ENCODE assay signal across 18 cellular contexts in the genomic region with DNA sequence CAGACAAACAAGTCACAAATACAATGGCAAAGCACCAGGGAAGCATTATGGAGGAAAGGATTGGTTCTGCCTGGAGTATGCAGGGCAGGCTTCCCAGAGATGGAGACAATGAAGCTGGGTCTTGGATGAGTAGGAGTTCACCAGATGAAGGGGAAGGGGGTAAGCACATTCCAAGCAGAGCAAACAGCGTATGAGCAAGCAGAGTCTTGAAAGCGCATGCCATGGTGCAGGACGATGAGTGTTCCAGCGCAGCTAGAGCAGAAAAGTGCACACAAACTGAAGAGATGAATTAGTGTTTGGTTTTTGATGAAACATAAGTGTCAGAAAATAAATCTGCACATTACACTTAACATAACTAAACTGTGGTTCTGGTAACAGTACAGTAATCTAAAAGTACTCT. TPM values are rescaled to one million over a fixed set of nuclear protein-coding genes. Genes with fewer than 3 reads are reported as not detected.
A peak's percentile ranks its signal among the peaks of the same experiment; 100 is the strongest.
DNase-seq lines count a peak whose midpoint lies in the region; ATAC-seq, FAIRE-seq and TF ChIP-seq lines count a peak whose summit lies in the region.
"Had no signal": no experiment of that assay in that cellular context is flagged by ENCODE, and none has a peak within 500 bp of the region (broad histone marks: within the 10 kb centered on the region; RNA-seq: fewer than 3 reads in every experiment).

No MANE protein-coding gene starts in this region.

- peaks cover 23% of the 10 kb centered on the region for H3K4me1 Mint-ChIP-seq in T-helper 1 cell treated with Interleukin-12 subunit alpha and Interleukin-12 subunit beta and Interleukin-4 antibody, amounts not matched to agents 30 μg/mL and 1 μg/mL, for 36 hours (ENCODE audit: low read depth)
- peaks cover 17% of the 10 kb centered on the region for H3K4me1 Mint-ChIP-seq in stimulated activated effector memory CD8-positive, alpha-beta T cell treated with anti-CD3 and anti-CD28 coated beads, Interleukin-12 subunit alpha, Interleukin-12 subunit beta, amount 100 ng/mL, for 72 hours

- H3K9ac ChIP-seq in colonic mucosa (ENCODE audit: low read depth in 2 of 2, low read length in 2 of 2): no peak overlapping the region

- H3K27me3 Mint-ChIP-seq in T-helper 1 cell treated with Interleukin-12 subunit alpha and Interleukin-12 subunit beta and Interleukin-4 antibody, amounts not matched to agents 30 μg/mL and 1 μg/mL, for 36 hours (ENCODE audit: low read depth): no peaks in the 10 kb centered on the region
- H3K27me3 Mint-ChIP-seq: CD4-positive, alpha-beta T cell had no signal

- no peak for ATAC-seq in stimulated activated effector memory CD8-positive, alpha-beta T cell treated with anti-CD3 and anti-CD28 coated beads, Interleukin-12 subunit alpha, Interleukin-12 subunit beta, amount 100 ng/mL, for 72 hours
- ATAC-seq: A549 had no signal

- H3K27ac ChIP-seq in colonic mucosa (no peak overlapping the region), substantia nigra (ENCODE audit: low read depth, low read length, poor library complexity, severe bottlenecking) (no peak overlapping the region)
- H3K27ac ChIP-seq: 22Rv1, A549, C4-2B had no signal

- no peaks in the 10 kb centered on the region for H3K9me3 Mint-ChIP-seq in T-helper 1 cell treated with Interleukin-12 subunit alpha and Interleukin-12 subunit beta and Interleukin-4 antibody, amounts not matched to agents 30 μg/mL and 1 μg/mL, for 36 hours
- no peaks in the 10 kb centered on the region for H3K9me3 Mint-ChIP-seq in stimulated activated effector memory CD8-positive, alpha-beta T cell treated with anti-CD3 and anti-CD28 coated beads, Interleukin-12 subunit alpha, Interleukin-12 subunit beta, amount 100 ng/mL, for 72 hours
- H3K9me3 Mint-ChIP-seq: CD4-positive, alpha-beta T cell; H9 had no signal

- H3K9me3 ChIP-seq in colonic mucosa: no peaks in the 10 kb centered on the region
- H3K9me3 ChIP-seq: A549, Caco-2 had no signal

- peak; percentile 30 for FAIRE-seq in GM12892 (lab: Jason Lieb, UNC)
- FAIRE-seq: A549, H1 had no signal

- H3K4me1 ChIP-seq in colonic mucosa: peaks cover 5% of the 10 kb centered on the region
- H3K4me1 ChIP-seq: Caco-2 had no signal

- TF ChIP-seq CTCF in epithelial cell of esophagus (IDR thresholded peaks at IDR 0.05; ENCODE audit: insufficient read depth, low read depth, low read length, missing control alignments) (no peak), colonic mucosa (IDR thresholded peaks at IDR 0.05) (no peak)

- peaks cover 6% of the 10 kb centered on the region for H3K36me3 ChIP-seq in colonic mucosa

- H3K36me3 Mint-ChIP-seq in T-helper 1 cell treated with Interleukin-12 subunit alpha and Interleukin-12 subunit beta and Interleukin-4 antibody, amounts not matched to agents 30 μg/mL and 1 μg/mL, for 36 hours (ENCODE audit: low read depth): peaks cover 33% of the 10 kb centered on the region
- H3K36me3 Mint-ChIP-seq in stimulated activated effector memory CD8-positive, alpha-beta T cell treated with anti-CD3 and anti-CD28 coated beads, Interleukin-12 subunit alpha, Interleukin-12 subunit beta, amount 100 ng/mL, for 72 hours: peaks cover 77% of the 10 kb centered on the region

- H3K27ac Mint-ChIP-seq in T-helper 1 cell treated with Interleukin-12 subunit alpha and Interleukin-12 subunit beta and Interleukin-4 antibody, amounts not matched to agents 30 μg/mL and 1 μg/mL, for 36 hours: peak overlapping the region; percentile 8
- H3K27ac Mint-ChIP-seq in stimulated activated effector memory CD8-positive, alpha-beta T cell treated with anti-CD3 and anti-CD28 coated beads, Interleukin-12 subunit alpha, Interleukin-12 subunit beta, amount 100 ng/mL, for 72 hours: peak overlapping the region; percentile 48
- H3K27ac Mint-ChIP-seq: CD4-positive, alpha-beta T cell had no signal

- H3K4me3 ChIP-seq in epithelial cell of esophagus (ENCODE audit: low read length) (no peak overlapping the region), colonic mucosa (no peak overlapping the region)
- H3K4me3 ChIP-seq: A549 had no signal

- H3K4me3 Mint-ChIP-seq in T-helper 1 cell treated with Interleukin-12 subunit alpha and Interleukin-12 subunit beta and Interleukin-4 antibody, amounts not matched to agents 30 μg/mL and 1 μg/mL, for 36 hours: no peak overlapping the region
- H3K4me3 Mint-ChIP-seq in stimulated activated effector memory CD8-positive, alpha-beta T cell treated with anti-CD3 and anti-CD28 coated beads, Interleukin-12 subunit alpha, Interleukin-12 subunit beta, amount 100 ng/mL, for 72 hours: no peak overlapping the region
- H3K4me3 Mint-ChIP-seq: CD4-positive, alpha-beta T cell; H9 had no signal

- no peak for TF ChIP-seq POLR2A in GM12892 (IDR thresholded peaks at IDR 0.05; ENCODE audit: low read depth, low read length)

- intact Hi-C loops in colonic mucosa (cut with DNase I): no loop called here

- DNase-seq in T-helper 1 cell: no peak
- no peak for DNase-seq in GM12892 (ENCODE audit: insufficient read length)
- DNase-seq in epithelial cell of esophagus (ENCODE audit: low read depth): peak; percentile 32
- DNase-seq in stimulated activated effector memory CD8-positive, alpha-beta T cell treated with anti-CD3 and anti-CD28 coated beads, Interleukin-12 subunit alpha, Interleukin-12 subunit beta, amount 100 ng/mL, for 72 hours (ENCODE audit: low spot score in 2 of 2): no peak
- DNase-seq in colonic mucosa: no peak
- DNase-seq in substantia nigra (lab: John Stamatoyannopoulos, UW): no peak
- DNase-seq: AML-193; Caco-2; CD4-positive, alpha-beta T cell; DMS153; DMS79; GDM1; H9 had no signal

- no peaks in the 10 kb centered on the region for H3K27me3 ChIP-seq in colonic mucosa

RNA-seq across cellular contexts. Expression of a gene that starts 21.6 kb away (rescaled TPM):
- 103 TPM for polyA plus RNA-seq in GM12892 (2012; ENCODE audit: missing spikeins)
- 100 to 1,000 TPM; 110 to 138 TPM for total RNA-seq in colonic mucosa
